ENCODE assay signal across 9 cellular contexts in the genomic region with DNA sequence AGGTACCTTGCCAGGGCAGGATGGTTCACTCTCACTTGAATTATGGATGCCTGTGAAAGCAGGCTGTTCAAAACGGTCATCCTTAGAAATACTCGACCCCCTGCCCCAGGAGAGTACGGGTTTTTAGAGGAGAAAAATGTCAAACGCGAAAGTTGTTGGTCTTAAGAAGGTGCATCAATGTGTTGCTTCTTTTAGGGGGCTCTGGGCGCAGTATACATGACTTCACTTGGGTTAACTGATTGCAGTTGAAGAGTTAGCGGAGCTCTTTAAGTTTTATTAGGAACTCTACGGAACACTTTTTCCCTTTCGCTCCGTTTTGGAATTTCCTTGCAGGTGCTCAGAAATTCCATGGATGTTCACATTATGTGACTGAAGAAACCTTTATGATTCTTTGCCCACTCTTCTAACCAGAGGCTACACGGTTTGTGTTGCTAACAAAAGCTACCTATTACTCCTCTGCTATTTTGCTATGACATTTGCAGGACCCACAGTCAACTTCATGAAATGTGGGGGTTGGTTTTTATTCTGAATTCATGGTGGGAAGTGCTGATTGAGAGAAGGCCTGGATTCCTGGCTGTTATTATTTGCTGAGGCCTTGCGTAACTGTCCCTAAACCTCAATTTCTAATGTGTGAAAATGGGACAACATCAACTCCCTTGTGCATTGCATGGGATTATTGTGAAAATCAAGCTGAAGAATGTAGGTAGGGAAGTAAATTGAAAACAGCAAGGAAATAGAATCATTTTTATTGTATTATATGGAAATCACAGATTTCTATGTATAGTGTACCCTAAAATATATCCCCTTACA. TPM values are rescaled to one million over a fixed set of nuclear protein-coding genes. Genes with fewer than 3 reads are reported as not detected.
DNase-seq lines count a peak whose midpoint lies in the region; ATAC-seq and TF ChIP-seq lines count a peak whose summit lies in the region.
"Had no signal": no experiment of that assay in that cellular context is flagged by ENCODE, and none has a peak within 500 bp of the region (broad histone marks: within the 10 kb centered on the region; RNA-seq: fewer than 3 reads in every experiment).

No MANE protein-coding gene starts in this region.

- H3K4me3 ChIP-seq in HFF-Myc (replicated peaks; ENCODE audit: low read depth, low read length) = peak overlapping the region; percentile 60
- peak overlapping the region; percentile 77 for H3K4me3 ChIP-seq in iPS-11a (ENCODE audit: low read depth, low read length)
- H3K4me3 ChIP-seq in smooth muscle cell = peak overlapping the region; percentile 82

- no peaks in the 10 kb centered on the region for H3K27me3 ChIP-seq in smooth muscle cell (ENCODE audit: low read depth)

- H3K9ac ChIP-seq in smooth muscle cell (ENCODE audit: low read depth) = peak overlapping the region; percentile 47

- H2AFZ ChIP-seq in smooth muscle cell (ENCODE audit: low read depth) = peak overlapping the region; percentile 11

- H3K4me3 Mint-ChIP-seq in activated CD8-positive, alpha-beta T cell treated with anti-CD3 and anti-CD28 coated beads for 36 hours = peak overlapping the region; percentile 67

- H3K36me3 ChIP-seq in smooth muscle cell (ENCODE audit: low read depth) = no peaks in the 10 kb centered on the region

- peaks cover 20% of the 10 kb centered on the region for H3F3A ChIP-seq in smooth muscle cell (ENCODE audit: low read depth)

- no peaks in the 10 kb centered on the region for H3K9me3 ChIP-seq in smooth muscle cell (replicated peaks; ENCODE audit: low read depth)

- H3K9me3 Mint-ChIP-seq in activated CD8-positive, alpha-beta T cell treated with anti-CD3 and anti-CD28 coated beads for 36 hours = no peaks in the 10 kb centered on the region

- no peak for DNase-seq in HFF-Myc (ENCODE audit: extremely low read depth, low read depth)
- DNase-seq in activated CD8-positive, alpha-beta T cell treated with anti-CD3 and anti-CD28 coated beads for 36 hours = no peak
- no peak for DNase-seq in smooth muscle cell (lab: John Stamatoyannopoulos, UW; ENCODE audit: unreplicated experiment)
- DNase-seq in DMS153 treated with DMSO at 0.1 percent for 48 hours (lab: John Stamatoyannopoulos, UW; ENCODE audit: unreplicated experiment) = no peak
- no peak for DNase-seq in omental fat pad (ENCODE audit: low spot score)
- DNase-seq in AG08396 (ENCODE audit: low spot score) = no peak
- DNase-seq: foreskin melanocyte had no signal

- peak overlapping the region; percentile 3 for H3K27ac ChIP-seq in smooth muscle cell (ENCODE audit: low read depth)

- H3K4me1 Mint-ChIP-seq in activated CD8-positive, alpha-beta T cell treated with anti-CD3 and anti-CD28 coated beads for 36 hours (ENCODE audit: low read depth) = peaks cover 11% of the 10 kb centered on the region

- no peaks in the 10 kb centered on the region for H3K36me3 Mint-ChIP-seq in activated CD8-positive, alpha-beta T cell treated with anti-CD3 and anti-CD28 coated beads for 36 hours (ENCODE audit: low read depth)

- no peak for ATAC-seq in activated CD8-positive, alpha-beta T cell treated with anti-CD3 and anti-CD28 coated beads for 36 hours
- ATAC-seq in HG03045 (IDR thresholded peaks at IDR 0.05; ENCODE audit: unreplicated experiment) (no peak), omental fat pad (ENCODE audit: low FRiP score) (no peak)

- TF ChIP-seq CTCF in HFF-Myc (IDR thresholded peaks at IDR 0.05; ENCODE audit: low read depth, low read length, missing control alignments) (no peak), smooth muscle cell (IDR thresholded peaks at IDR 0.05; ENCODE audit: borderline replicate concordance, insufficient read depth, poor library complexity, severe bottlenecking) (no peak), omental fat pad (IDR thresholded peaks at IDR 0.05) (no peak)
- no peak for TF ChIP-seq CTCF in activated CD8-positive, alpha-beta T cell treated with anti-CD3 and anti-CD28 coated beads for 36 hours (IDR thresholded peaks at IDR 0.05)

- peaks cover 7% of the 10 kb centered on the region for H3K4me1 ChIP-seq in smooth muscle cell (ENCODE audit: low read depth)

- WGBS in smooth muscle cell (ENCODE audit: low lambda C conversion rate) = 15% methylated on average over 12 of the region's 12 CpGs

- POLR2A ChIA-PET in activated CD8-positive, alpha-beta T cell treated with anti-CD3 and anti-CD28 coated beads for 36 hours (lab: Charles Lee) = no interaction called here

- CTCF ChIA-PET in activated CD8-positive, alpha-beta T cell treated with anti-CD3 and anti-CD28 coated beads for 36 hours (lab: Charles Lee) = no interaction called here

- intact Hi-C loops in activated CD8-positive, alpha-beta T cell treated with anti-CD3 and anti-CD28 coated beads for 36 hours (cut with micrococcal nuclease) = no loop called here

- H4K20me1 ChIP-seq in smooth muscle cell (ENCODE audit: low read depth) = peaks cover 55% of the 10 kb centered on the region

- peaks cover 56% of the 10 kb centered on the region for H3K79me2 ChIP-seq in smooth muscle cell (ENCODE audit: low read depth)

- H3K27me3 Mint-ChIP-seq in activated CD8-positive, alpha-beta T cell treated with anti-CD3 and anti-CD28 coated beads for 36 hours = peaks cover 56% of the 10 kb centered on the region

- H3K4me2 ChIP-seq in smooth muscle cell = peak overlapping the region; percentile 89

- no peak overlapping the region for H3K27ac Mint-ChIP-seq in activated CD8-positive, alpha-beta T cell treated with anti-CD3 and anti-CD28 coated beads for 36 hours

RNA-seq across cellular contexts. Expression of gene ENPP1, which starts 0.8 kb away (rescaled TPM):
- total RNA-seq in activated CD8-positive, alpha-beta T cell treated with anti-CD3 and anti-CD28 coated beads for 36 hours = under 1 TPM; 0.20 to 0.27 TPM
- total RNA-seq in smooth muscle cell (433 and 501 TPM in 2 replicates), omental fat pad (10 to 100 TPM; 10.9 to 60.8 (median 19.3) TPM)
- polyA plus RNA-seq in smooth muscle cell = 193 and 329 TPM in 2 replicates

Comparison
In these comparisons a context has a peak if more than half of its experiments do, and no peak if none do; other contexts are left out.
1. RNA of gene ENPP1, which starts 0.8 kb away (total RNA-seq): 433 to 501 TPM in smooth muscle cell and 10.9 to 60.8 TPM in omental fat pad; 0.20 to 0.27 TPM in activated CD8-positive, alpha-beta T cell treated with anti-CD3 and anti-CD28 coated beads for 36 hours; every median in the first group is over 4 times any median in the second.
2. Peak in every context shown above with its lines, with median percentiles within 50 percentile points of each other: H3K4me3 ChIP-seq.